1 cellular context compared by ENCODE assay signal in the genomic region with DNA sequence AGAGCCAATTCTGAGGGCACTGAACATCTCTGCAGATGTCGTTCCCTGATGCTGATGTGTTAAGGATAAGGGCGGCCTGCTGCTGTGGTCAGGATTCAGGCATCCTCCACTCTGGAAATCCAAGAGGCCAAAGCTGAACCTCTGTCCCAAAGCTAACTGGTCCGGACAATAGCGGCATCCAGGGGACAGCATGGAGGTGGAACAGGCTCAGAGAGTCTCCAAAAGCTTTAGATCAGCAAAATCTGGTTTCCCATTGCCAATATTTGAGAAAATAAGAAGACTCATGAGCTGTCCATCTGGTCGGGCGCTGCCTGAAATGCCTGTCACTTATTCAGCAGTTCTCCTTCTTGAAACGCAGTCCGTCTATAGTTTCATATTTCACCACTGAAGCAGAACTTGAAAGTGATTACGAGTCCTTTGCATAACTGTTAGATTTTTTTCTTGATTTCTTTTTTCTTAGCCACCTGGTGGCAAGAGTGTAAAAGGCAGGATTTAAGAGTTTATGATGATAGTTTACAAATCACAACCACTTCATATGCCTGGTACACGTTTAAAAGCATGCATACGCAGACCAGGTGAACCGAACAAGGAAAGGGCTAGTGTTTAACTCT.
TF ChIP-seq lines count a peak whose summit lies in the region.

No MANE protein-coding gene starts in this region.

TF ChIP-seq in liver, 16 proteins besides CTCF, POLR2A, EP300 and RAD21 (continued from another document):
- TF ChIP-seq, protein P1, sequence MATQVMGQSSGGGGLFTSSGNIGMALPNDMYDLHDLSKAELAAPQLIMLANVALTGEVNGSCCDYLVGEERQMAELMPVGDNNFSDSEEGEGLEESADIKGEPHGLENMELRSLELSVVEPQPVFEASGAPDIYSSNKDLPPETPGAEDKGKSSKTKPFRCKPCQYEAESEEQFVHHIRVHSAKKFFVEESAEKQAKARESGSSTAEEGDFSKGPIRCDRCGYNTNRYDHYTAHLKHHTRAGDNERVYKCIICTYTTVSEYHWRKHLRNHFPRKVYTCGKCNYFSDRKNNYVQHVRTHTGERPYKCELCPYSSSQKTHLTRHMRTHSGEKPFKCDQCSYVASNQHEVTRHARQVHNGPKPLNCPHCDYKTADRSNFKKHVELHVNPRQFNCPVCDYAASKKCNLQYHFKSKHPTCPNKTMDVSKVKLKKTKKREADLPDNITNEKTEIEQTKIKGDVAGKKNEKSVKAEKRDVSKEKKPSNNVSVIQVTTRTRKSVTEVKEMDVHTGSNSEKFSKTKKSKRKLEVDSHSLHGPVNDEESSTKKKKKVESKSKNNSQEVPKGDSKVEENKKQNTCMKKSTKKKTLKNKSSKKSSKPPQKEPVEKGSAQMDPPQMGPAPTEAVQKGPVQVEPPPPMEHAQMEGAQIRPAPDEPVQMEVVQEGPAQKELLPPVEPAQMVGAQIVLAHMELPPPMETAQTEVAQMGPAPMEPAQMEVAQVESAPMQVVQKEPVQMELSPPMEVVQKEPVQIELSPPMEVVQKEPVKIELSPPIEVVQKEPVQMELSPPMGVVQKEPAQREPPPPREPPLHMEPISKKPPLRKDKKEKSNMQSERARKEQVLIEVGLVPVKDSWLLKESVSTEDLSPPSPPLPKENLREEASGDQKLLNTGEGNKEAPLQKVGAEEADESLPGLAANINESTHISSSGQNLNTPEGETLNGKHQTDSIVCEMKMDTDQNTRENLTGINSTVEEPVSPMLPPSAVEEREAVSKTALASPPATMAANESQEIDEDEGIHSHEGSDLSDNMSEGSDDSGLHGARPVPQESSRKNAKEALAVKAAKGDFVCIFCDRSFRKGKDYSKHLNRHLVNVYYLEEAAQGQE (IDR thresholded peaks at IDR 0.05) = no peak
- TF ChIP-seq, protein P2, sequence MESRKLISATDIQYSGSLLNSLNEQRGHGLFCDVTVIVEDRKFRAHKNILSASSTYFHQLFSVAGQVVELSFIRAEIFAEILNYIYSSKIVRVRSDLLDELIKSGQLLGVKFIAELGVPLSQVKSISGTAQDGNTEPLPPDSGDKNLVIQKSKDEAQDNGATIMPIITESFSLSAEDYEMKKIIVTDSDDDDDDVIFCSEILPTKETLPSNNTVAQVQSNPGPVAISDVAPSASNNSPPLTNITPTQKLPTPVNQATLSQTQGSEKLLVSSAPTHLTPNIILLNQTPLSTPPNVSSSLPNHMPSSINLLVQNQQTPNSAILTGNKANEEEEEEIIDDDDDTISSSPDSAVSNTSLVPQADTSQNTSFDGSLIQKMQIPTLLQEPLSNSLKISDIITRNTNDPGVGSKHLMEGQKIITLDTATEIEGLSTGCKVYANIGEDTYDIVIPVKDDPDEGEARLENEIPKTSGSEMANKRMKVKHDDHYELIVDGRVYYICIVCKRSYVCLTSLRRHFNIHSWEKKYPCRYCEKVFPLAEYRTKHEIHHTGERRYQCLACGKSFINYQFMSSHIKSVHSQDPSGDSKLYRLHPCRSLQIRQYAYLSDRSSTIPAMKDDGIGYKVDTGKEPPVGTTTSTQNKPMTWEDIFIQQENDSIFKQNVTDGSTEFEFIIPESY (IDR thresholded peaks at IDR 0.05) = no peak
- no peak for TF ChIP-seq FOXA2 (IDR thresholded peaks at IDR 0.05)
- TF ChIP-seq GABPA (IDR thresholded peaks at IDR 0.05 in 1 of 2, conservative IDR thresholded peaks at IDR 0.05 in 1 of 2) = no peak
- TF ChIP-seq FOXA1 (IDR thresholded peaks at IDR 0.05) = no peak
- TF ChIP-seq HNF4A (conservative IDR thresholded peaks at IDR 0.05) = no peak
- TF ChIP-seq EGR1 (IDR thresholded peaks at IDR 0.05; ENCODE audit: low read depth in 2 of 2) = no peak
- TF ChIP-seq RXRA (IDR thresholded peaks at IDR 0.05) = no peak
